ENCODE assay signal across 1 cellular context in the genomic region with DNA sequence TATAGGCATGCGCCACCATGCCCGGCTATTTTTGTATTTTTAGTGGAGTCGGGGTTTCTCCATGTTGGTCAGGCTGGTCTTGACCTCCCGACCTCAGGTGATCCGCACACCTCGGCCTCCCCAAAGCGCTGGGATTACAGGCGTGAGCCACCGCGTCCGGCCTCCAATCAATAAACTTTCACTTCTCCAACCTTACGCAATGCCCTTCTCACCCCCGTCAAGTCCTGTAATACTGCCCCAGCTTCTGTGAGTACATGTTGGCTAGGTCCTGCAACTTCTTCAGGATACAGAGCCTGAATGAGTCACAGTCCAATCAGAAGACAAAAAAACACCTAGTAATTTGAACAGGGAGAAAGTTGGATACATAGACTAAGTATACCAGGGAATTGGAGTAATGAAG.
TF ChIP-seq lines count a peak whose summit lies in the region.

No MANE protein-coding gene starts in this region.

TF ChIP-seq in H1, 55 proteins besides CTCF, POLR2A, EP300 and RAD21:
- TF ChIP-seq MAFK (IDR thresholded peaks at IDR 0.05; ENCODE audit: low read depth, low read length) (no peak), RBBP5 (IDR thresholded peaks at IDR 0.05; ENCODE audit: borderline replicate concordance, low read depth, low read length) (no peak), NANOG (IDR thresholded peaks at IDR 0.05; ENCODE audit: insufficient read depth, low read depth, low read length, poor library complexity, severe bottlenecking) (no peak), FOSL1 (IDR thresholded peaks at IDR 0.05; ENCODE audit: insufficient read depth, low read depth, low read length) (no peak), JUN (IDR thresholded peaks at IDR 0.05; ENCODE audit: low read depth, low read length) (no peak)
